ENCODE assay signal across 11 cellular contexts in the genomic region with DNA sequence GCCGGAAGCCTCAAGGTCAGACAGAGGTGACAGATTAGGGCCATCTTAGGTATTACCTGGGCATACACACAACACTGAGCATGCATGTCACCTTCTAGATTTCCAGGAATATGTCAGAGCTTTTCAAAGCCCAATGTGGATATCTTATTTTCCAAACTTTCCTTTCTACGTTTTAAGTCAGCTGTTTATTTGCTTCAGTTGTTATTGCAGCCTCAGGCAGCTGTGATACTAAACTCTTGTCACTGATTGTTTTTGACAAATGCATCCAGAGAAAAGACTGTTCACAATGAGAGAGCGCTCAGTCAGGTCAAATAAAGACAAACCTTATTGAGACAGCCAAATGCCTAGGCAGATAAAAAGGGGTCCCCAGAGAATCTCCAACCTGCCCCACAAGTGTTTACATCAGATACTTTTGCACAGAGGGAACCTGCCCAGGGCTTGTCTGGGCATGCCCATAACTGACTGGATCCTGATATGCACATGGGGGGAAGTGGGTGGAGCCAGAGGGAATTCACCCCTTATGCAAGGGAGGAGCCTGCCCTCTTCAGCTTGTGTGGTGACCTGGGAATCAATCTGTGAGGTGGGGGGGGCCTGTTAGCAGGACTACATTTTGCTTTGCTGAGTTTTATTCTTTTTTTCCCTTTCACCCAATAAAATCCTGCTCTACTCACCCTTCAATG. TPM values are rescaled to one million over a fixed set of nuclear protein-coding genes. Genes with fewer than 3 reads are reported as not detected.
A peak's percentile ranks its signal among the peaks of the same experiment; 100 is the strongest.
DNase-seq lines count a peak whose midpoint lies in the region.
"Had no signal": no experiment of that assay in that cellular context is flagged by ENCODE, and none has a peak within 500 bp of the region (broad histone marks: within the 10 kb centered on the region; RNA-seq: fewer than 3 reads in every experiment).

No MANE protein-coding gene starts in this region.

- peak; percentile 7 to 21 for DNase-seq in stimulated activated CD4-positive, alpha-beta T cell treated with anti-CD3 and anti-CD28 coated beads, Interleukin-2, amount 100 ng/mL, for 24 hours
- DNase-seq in stimulated activated CD4-positive, alpha-beta T cell treated with anti-CD3 and anti-CD28 coated beads, Interleukin-4, amount 100 ng/mL, for 4 hours, result no peak
- peak; percentile 61 for DNase-seq in Jurkat, Clone E6-1 (ENCODE audit: low read depth, low spot score)
- DNase-seq in activated T-helper 2 cell treated with anti-CD3 and anti-CD28 coated beads, Interferon-gamma antibody, Interleukin-2, Interleukin-4, amounts not matched to agents 10 μg/mL and 5 μg/mL and 100 μg/mL, durations not matched to agents 14 hours and 24 hours and 36 hours (ENCODE audit: low spot score), result peak; percentile 30
- no peak for DNase-seq in NCI-H146 treated with DMSO at 0.1 percent for 48 hours (lab: John Stamatoyannopoulos, UW; ENCODE audit: unreplicated experiment)
- no peak for DNase-seq in AG20443 (ENCODE audit: low spot score)
- DNase-seq in GOT3 (lab: John Stamatoyannopoulos, UW), result no peak
- DNase-seq in NCI-H2227 treated with DMSO at 0.1 percent for 48 hours (lab: John Stamatoyannopoulos, UW), result no peak
- DNase-seq: DMS79, midbrain had no signal

- no peak overlapping the region for H3K4me3 ChIP-seq in Jurkat, Clone E6-1 (ENCODE audit: low read length)

- intact Hi-C loops in activated T-helper 2 cell treated with anti-CD3 and anti-CD28 coated beads, Interferon-gamma antibody, Interleukin-2, Interleukin-4, amounts not matched to agents 10 μg/mL and 5 μg/mL and 100 μg/mL, durations not matched to agents 14 hours and 24 hours and 36 hours (cut with micrococcal nuclease), result no loop called here

- peak overlapping the region; percentile 33 for H3K27ac Mint-ChIP-seq in activated T-helper 2 cell treated with anti-CD3 and anti-CD28 coated beads, Interferon-gamma antibody, Interleukin-2, Interleukin-4, amounts not matched to agents 10 μg/mL and 5 μg/mL and 100 μg/mL, durations not matched to agents 14 hours and 24 hours and 36 hours
- H3K27ac Mint-ChIP-seq: activated naive CD4-positive, alpha-beta T cell treated with anti-CD3 and anti-CD28 coated beads, Interleukin-2, amount 50 U/mL, for 24 hours had no signal

- H3K36me3 Mint-ChIP-seq in activated T-helper 2 cell treated with anti-CD3 and anti-CD28 coated beads, Interferon-gamma antibody, Interleukin-2, Interleukin-4, amounts not matched to agents 10 μg/mL and 5 μg/mL and 100 μg/mL, durations not matched to agents 14 hours and 24 hours and 36 hours (ENCODE audit: low read depth), result peaks cover 74% of the 10 kb centered on the region

- no peak overlapping the region for H3K4me3 Mint-ChIP-seq in activated T-helper 2 cell treated with anti-CD3 and anti-CD28 coated beads, Interferon-gamma antibody, Interleukin-2, Interleukin-4, amounts not matched to agents 10 μg/mL and 5 μg/mL and 100 μg/mL, durations not matched to agents 14 hours and 24 hours and 36 hours (ENCODE audit: low read depth)
- H3K4me3 Mint-ChIP-seq: activated naive CD4-positive, alpha-beta T cell treated with anti-CD3 and anti-CD28 coated beads, Interleukin-2, amount 50 U/mL, for 24 hours had no signal

- no peaks in the 10 kb centered on the region for H3K27me3 Mint-ChIP-seq in activated T-helper 2 cell treated with anti-CD3 and anti-CD28 coated beads, Interferon-gamma antibody, Interleukin-2, Interleukin-4, amounts not matched to agents 10 μg/mL and 5 μg/mL and 100 μg/mL, durations not matched to agents 14 hours and 24 hours and 36 hours (ENCODE audit: low read depth)
- H3K27me3 Mint-ChIP-seq: activated naive CD4-positive, alpha-beta T cell treated with anti-CD3 and anti-CD28 coated beads, Interleukin-2, amount 50 U/mL, for 24 hours had no signal

- peaks cover 41% of the 10 kb centered on the region for H3K9me3 Mint-ChIP-seq in activated T-helper 2 cell treated with anti-CD3 and anti-CD28 coated beads, Interferon-gamma antibody, Interleukin-2, Interleukin-4, amounts not matched to agents 10 μg/mL and 5 μg/mL and 100 μg/mL, durations not matched to agents 14 hours and 24 hours and 36 hours
- H3K9me3 Mint-ChIP-seq: activated naive CD4-positive, alpha-beta T cell treated with anti-CD3 and anti-CD28 coated beads, Interleukin-2, amount 50 U/mL, for 24 hours had no signal

- H3K4me1 Mint-ChIP-seq in activated T-helper 2 cell treated with anti-CD3 and anti-CD28 coated beads, Interferon-gamma antibody, Interleukin-2, Interleukin-4, amounts not matched to agents 10 μg/mL and 5 μg/mL and 100 μg/mL, durations not matched to agents 14 hours and 24 hours and 36 hours (ENCODE audit: low read depth), result peaks cover 8% of the 10 kb centered on the region

RNA-seq across cellular contexts. Expression of a gene that starts 28.5 kb away (rescaled TPM):
- polyA plus RNA-seq in Jurkat, Clone E6-1 (2012; ENCODE audit: insufficient read depth, insufficient read length), result 88.3 TPM
- 56.1 and 56.3 TPM in 2 replicates for total RNA-seq in activated T-helper 2 cell treated with anti-CD3 and anti-CD28 coated beads, Interferon-gamma antibody, Interleukin-2, Interleukin-4, amounts not matched to agents 10 μg/mL and 5 μg/mL and 100 μg/mL, durations not matched to agents 14 hours and 24 hours and 36 hours

RNA-seq across cellular contexts. Expression of a gene that starts 28.9 kb away (rescaled TPM):
- polyA plus RNA-seq in Jurkat, Clone E6-1 (2012; ENCODE audit: insufficient read depth, insufficient read length), result 22.3 TPM
- 12.2 and 15.9 TPM in 2 replicates for total RNA-seq in activated T-helper 2 cell treated with anti-CD3 and anti-CD28 coated beads, Interferon-gamma antibody, Interleukin-2, Interleukin-4, amounts not matched to agents 10 μg/mL and 5 μg/mL and 100 μg/mL, durations not matched to agents 14 hours and 24 hours and 36 hours

Comparison
In these comparisons a context has a peak if more than half of its experiments do, and no peak if none do; other contexts are left out.
1. DNase-seq: peak in stimulated activated CD4-positive, alpha-beta T cell treated with anti-CD3 and anti-CD28 coated beads, Interleukin-2, amount 100 ng/mL, for 24 hours (2 of 2), Jurkat, Clone E6-1 (single experiment) and activated T-helper 2 cell treated with anti-CD3 and anti-CD28 coated beads, Interferon-gamma antibody, Interleukin-2, Interleukin-4, amounts not matched to agents 10 μg/mL and 5 μg/mL and 100 μg/mL, durations not matched to agents 14 hours and 24 hours and 36 hours (single experiment); none in stimulated activated CD4-positive, alpha-beta T cell treated with anti-CD3 and anti-CD28 coated beads, Interleukin-4, amount 100 ng/mL, for 4 hours (0 of 2), NCI-H146 treated with DMSO at 0.1 percent for 48 hours (single experiment), AG20443 (single experiment), GOT3 (single experiment) and NCI-H2227 treated with DMSO at 0.1 percent for 48 hours (single experiment).